18 cellular contexts compared by ENCODE assay signal in the genomic region with DNA sequence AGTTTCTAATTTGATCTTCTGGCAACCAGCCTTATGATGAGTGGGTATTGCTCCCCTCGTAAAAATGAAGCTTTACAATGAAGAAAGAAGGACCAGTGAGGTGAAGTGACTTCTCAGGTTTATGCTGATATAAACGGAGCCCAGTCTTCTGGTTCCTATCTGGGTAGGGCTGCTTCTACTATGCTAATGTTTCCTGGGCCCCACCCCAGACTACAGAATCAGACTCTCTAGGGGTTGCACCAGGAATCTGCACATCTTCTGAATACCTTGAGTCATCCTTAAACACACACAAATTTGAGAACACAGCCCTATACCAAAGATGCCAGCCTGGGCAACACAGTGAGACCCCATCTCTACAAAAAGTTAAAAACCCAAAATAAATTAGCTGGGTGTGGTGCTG. TPM values are rescaled to one million over a fixed set of nuclear protein-coding genes. Genes with fewer than 3 reads are reported as not detected.
DNase-seq lines count a peak whose midpoint lies in the region; ATAC-seq and TF ChIP-seq lines count a peak whose summit lies in the region.
"Had no signal": no experiment of that assay in that cellular context is flagged by ENCODE, and none has a peak within 500 bp of the region (broad histone marks: within the 10 kb centered on the region; RNA-seq: fewer than 3 reads in every experiment).

No MANE protein-coding gene starts in this region.

- no peaks in the 10 kb centered on the region for H3K27me3 ChIP-seq in hepatocyte
- H3K27me3 ChIP-seq: MG63 had no signal

- no peak overlapping the region for H2AFZ ChIP-seq in hepatocyte

- H3K36me3 ChIP-seq in hepatocyte (replicated peaks; ENCODE audit: insufficient read depth, low read depth), result no peaks in the 10 kb centered on the region
- H3K36me3 ChIP-seq: MG63 had no signal

- peak; percentile 92 for DNase-seq in NCI-H2029 (lab: John Stamatoyannopoulos, UW)
- DNase-seq in NCI-H2029 treated with DMSO at 0.1 percent for 48 hours (lab: John Stamatoyannopoulos, UW), result no peak
- no peak for DNase-seq in hepatocyte (ENCODE audit: low spot score)
- no peak for DNase-seq in substantia nigra (lab: John Stamatoyannopoulos, UW)
- no peak for DNase-seq in activated naive CD4-positive, alpha-beta T cell treated with anti-CD3 and anti-CD28 coated beads, Interleukin-2, amount 10 ng/mL, durations not matched to agents 7 days and 5 days
- DNase-seq: AML-193, MG63, NCI-H1048, NCI-H1417 treated with DMSO at 0.1 percent for 48 hours, NCI-H187 treated with DMSO at 0.1 percent for 48 hours, SIG-M5, SK-N-SH had no signal

- H3K27me3 Mint-ChIP-seq in activated naive CD4-positive, alpha-beta T cell treated with anti-CD3 and anti-CD28 coated beads, Interleukin-2, amount 10 ng/mL, durations not matched to agents 7 days and 5 days, result no peaks in the 10 kb centered on the region

- H3K4me1 Mint-ChIP-seq in activated naive CD4-positive, alpha-beta T cell treated with anti-CD3 and anti-CD28 coated beads, Interleukin-2, amount 10 ng/mL, durations not matched to agents 7 days and 5 days, result peaks cover 3% of the 10 kb centered on the region

- WGBS in hepatocyte (ENCODE audit: low lambda C conversion rate, missing lambda C conversion rate), result 69% methylated on average over 2 of the region's 2 CpGs

- H3K4me1 ChIP-seq in hepatocyte (ENCODE audit: insufficient read depth), result peaks cover 5% of the 10 kb centered on the region

- H3K4me3 Mint-ChIP-seq in activated naive CD4-positive, alpha-beta T cell treated with anti-CD3 and anti-CD28 coated beads, Interleukin-2, amount 10 ng/mL, durations not matched to agents 7 days and 5 days, result no peak overlapping the region
- H3K4me3 Mint-ChIP-seq: CD14-positive monocyte had no signal

- H3K9me3 Mint-ChIP-seq in activated naive CD4-positive, alpha-beta T cell treated with anti-CD3 and anti-CD28 coated beads, Interleukin-2, amount 10 ng/mL, durations not matched to agents 7 days and 5 days, result no peaks in the 10 kb centered on the region
- H3K9me3 Mint-ChIP-seq: CD14-positive monocyte had no signal

- no peaks in the 10 kb centered on the region for H3K79me2 ChIP-seq in hepatocyte

- TF ChIP-seq CTCF in VCaP (conservative IDR thresholded peaks at IDR 0.05) (no peak), hepatocyte (IDR thresholded peaks at IDR 0.05; ENCODE audit: poor library complexity) (no peak)

- CTCF ChIA-PET in activated naive CD4-positive, alpha-beta T cell treated with anti-CD3 and anti-CD28 coated beads, Interleukin-2, amount 10 ng/mL, durations not matched to agents 7 days and 5 days (lab: Charles Lee), result no interaction called here

- H3K27ac ChIP-seq in VCaP (peak overlapping the region; percentile 89), hepatocyte (peak overlapping the region; percentile 36), substantia nigra (ENCODE audit: low read depth, low read length, poor library complexity, severe bottlenecking) (no peak overlapping the region)

- no peak overlapping the region for H3K27ac Mint-ChIP-seq in activated naive CD4-positive, alpha-beta T cell treated with anti-CD3 and anti-CD28 coated beads, Interleukin-2, amount 10 ng/mL, durations not matched to agents 7 days and 5 days

- H3K36me3 Mint-ChIP-seq in activated naive CD4-positive, alpha-beta T cell treated with anti-CD3 and anti-CD28 coated beads, Interleukin-2, amount 10 ng/mL, durations not matched to agents 7 days and 5 days, result no peaks in the 10 kb centered on the region
- H3K36me3 Mint-ChIP-seq: CD14-positive monocyte had no signal

- no peaks in the 10 kb centered on the region for H3K9me3 ChIP-seq in hepatocyte (ENCODE audit: low read depth)
- H3K9me3 ChIP-seq: MG63, SK-N-SH had no signal

- H3K4me3 ChIP-seq in hepatocyte, result no peak overlapping the region
- H3K4me3 ChIP-seq: K562, MG63 had no signal

- H3K9me2 ChIP-seq in hepatocyte (replicated peaks; ENCODE audit: insufficient read depth), result no peaks in the 10 kb centered on the region
- H3K9me2 ChIP-seq: SK-N-SH had no signal

- no peak for ATAC-seq in HG03045 (IDR thresholded peaks at IDR 0.05; ENCODE audit: unreplicated experiment)
- ATAC-seq: HCT116, K562, Panc1 had no signal

- H3K4me2 ChIP-seq in hepatocyte, result no peak overlapping the region
- H3K4me2 ChIP-seq: SK-N-SH had no signal

- H4K20me1 ChIP-seq in hepatocyte (ENCODE audit: insufficient read depth, poor library complexity, severe bottlenecking), result no peaks in the 10 kb centered on the region

RNA-seq across cellular contexts. Expression of gene BTF3, which starts 16.2 kb away (rescaled TPM):
- 423 and 456 TPM in 2 replicates for total RNA-seq in hepatocyte
- 390 and 430 TPM in 2 replicates for polyA plus RNA-seq in hepatocyte

RNA-seq across cellular contexts. Expression of gene ANKRA2, which starts 51.0 kb away (rescaled TPM):
- total RNA-seq in hepatocyte, result 26.4 and 27.7 TPM in 2 replicates
- 23.6 and 31.2 TPM in 2 replicates for polyA plus RNA-seq in hepatocyte

RNA-seq across cellular contexts. Expression of gene UTP15, which starts 51.1 kb away (rescaled TPM):
- total RNA-seq in hepatocyte, result 20.7 and 29.9 TPM in 2 replicates
- polyA plus RNA-seq in hepatocyte, result 9.2 and 11.0 TPM in 2 replicates
